21 cellular contexts compared by ENCODE assay signal in genomic region chr2:143529118-143529720, GRCh38.
DNase-seq lines count a peak whose midpoint lies in the region; ATAC-seq and TF ChIP-seq lines count a peak whose summit lies in the region.
"Had no signal": no experiment of that assay in that cellular context is flagged by ENCODE, and none has a peak within 500 bp of the region (broad histone marks: within the 10 kb centered on the region; RNA-seq: fewer than 3 reads in every experiment).

No MANE protein-coding gene starts in this region.

- CTCF ChIA-PET in activated CD4-positive, alpha-beta T cell treated with anti-CD3 and anti-CD28 coated beads for 36 hours (lab: Charles Lee) = interaction anchor here (1.2 kb wide), 1 partner anchor 279 kb away, joined by 3 read pairs; no protein-coding TSS in a partner anchor

- H3K4me1 Mint-ChIP-seq in activated CD4-positive, alpha-beta T cell treated with anti-CD3 and anti-CD28 coated beads for 36 hours = peaks cover 29% of the 10 kb centered on the region
- H3K4me1 Mint-ChIP-seq in activated naive CD8-positive, alpha-beta T cell (ENCODE audit: low read depth) = peaks cover 45% of the 10 kb centered on the region
- peaks cover 54% of the 10 kb centered on the region for H3K4me1 Mint-ChIP-seq in nephron

- no peak overlapping the region for H3K4me3 Mint-ChIP-seq in activated CD4-positive, alpha-beta T cell treated with anti-CD3 and anti-CD28 coated beads for 36 hours
- H3K4me3 Mint-ChIP-seq in activated naive CD8-positive, alpha-beta T cell = no peak overlapping the region
- H3K4me3 Mint-ChIP-seq in nephron = no peak overlapping the region
- H3K4me3 Mint-ChIP-seq: endodermal cell, neural crest cell had no signal

- intact Hi-C loops in activated CD4-positive, alpha-beta T cell treated with anti-CD3 and anti-CD28 coated beads for 36 hours (cut with DNase I, micrococcal nuclease) = no loop called here

- DNase-seq in activated CD4-positive, alpha-beta T cell treated with anti-CD3 and anti-CD28 coated beads for 36 hours = no peak
- DNase-seq in activated CD4-positive, alpha-beta T cell treated with anti-CD3 and anti-CD28 coated beads for 4 hours = no peak
- DNase-seq in RPMI8226 (no peak), glomerular visceral epithelial cell (ENCODE audit: extremely low spot score) (no peak)
- DNase-seq: activated CD4-positive, alpha-beta T cell treated with anti-CD3 and anti-CD28 coated beads, Interleukin-2, amount 50 U/mL, for 1 hour; activated T-cell treated with anti-CD3 and anti-CD28 coated beads, Interleukin-2, amount 50 U/mL, for 1 hour; C1 segment of cervical spinal cord; endodermal cell; hippocampal formation; mammary epithelial cell; MM.1S; NCI-H187 treated with DMSO at 0.1 percent for 48 hours; NCI-H510A treated with DMSO at 0.1 percent for 48 hours; PC-3; stimulated activated naive CD4-positive, alpha-beta T cell; upper lobe of left lung had no signal

- no peak for TF ChIP-seq CTCF in nephron (IDR thresholded peaks at IDR 0.05; ENCODE audit: unreplicated experiment in 3 of 3)

- no peaks in the 10 kb centered on the region for H3K27me3 Mint-ChIP-seq in activated CD4-positive, alpha-beta T cell treated with anti-CD3 and anti-CD28 coated beads for 36 hours
- H3K27me3 Mint-ChIP-seq in activated naive CD8-positive, alpha-beta T cell = no peaks in the 10 kb centered on the region
- no peaks in the 10 kb centered on the region for H3K27me3 Mint-ChIP-seq in nephron (ENCODE audit: low read depth)

- peaks cover 41% of the 10 kb centered on the region for H3K36me3 Mint-ChIP-seq in activated CD4-positive, alpha-beta T cell treated with anti-CD3 and anti-CD28 coated beads for 36 hours (ENCODE audit: low read depth)
- peaks cover 31% of the 10 kb centered on the region for H3K36me3 Mint-ChIP-seq in activated naive CD8-positive, alpha-beta T cell
- no peaks in the 10 kb centered on the region for H3K36me3 Mint-ChIP-seq in nephron (ENCODE audit: low read depth)

- peak overlapping the region; percentile 4 for H3K27ac Mint-ChIP-seq in activated CD4-positive, alpha-beta T cell treated with anti-CD3 and anti-CD28 coated beads for 36 hours
- H3K27ac Mint-ChIP-seq in activated naive CD8-positive, alpha-beta T cell = peak overlapping the region; percentile 67
- peak overlapping the region; percentile 57 to 75 (median 73) for H3K27ac Mint-ChIP-seq in nephron
- H3K27ac Mint-ChIP-seq: endodermal cell had no signal

- POLR2A ChIA-PET in activated CD4-positive, alpha-beta T cell treated with anti-CD3 and anti-CD28 coated beads for 36 hours (lab: Charles Lee) = interaction anchor here (0.6 kb wide), 1 partner anchor 350 kb away, joined by 3 read pairs; no protein-coding TSS in a partner anchor

- H3K9me3 Mint-ChIP-seq in activated CD4-positive, alpha-beta T cell treated with anti-CD3 and anti-CD28 coated beads for 36 hours (ENCODE audit: low read depth) = no peaks in the 10 kb centered on the region
- peaks cover 9% of the 10 kb centered on the region for H3K9me3 Mint-ChIP-seq in activated naive CD8-positive, alpha-beta T cell (ENCODE audit: low read depth)
- H3K9me3 Mint-ChIP-seq in nephron = no peaks in the 10 kb centered on the region
- H3K9me3 Mint-ChIP-seq: endodermal cell had no signal

- peak; percentile 51 for ATAC-seq in activated CD4-positive, alpha-beta T cell treated with anti-CD3 and anti-CD28 coated beads for 36 hours
- ATAC-seq in HG02938 (IDR thresholded peaks at IDR 0.05; ENCODE audit: unreplicated experiment) (peak; percentile 56), HG02970 (IDR thresholded peaks at IDR 0.05; ENCODE audit: low FRiP score, unreplicated experiment) (no peak)
- ATAC-seq: PC-3 had no signal

Comparison
In these comparisons a context has a peak if more than half of its experiments do, and no peak if none do; other contexts are left out.
1. H3K27ac Mint-ChIP-seq: peak in every context shown above with its lines; median percentile 73 in nephron; 67 in activated naive CD8-positive, alpha-beta T cell; 4 in activated CD4-positive, alpha-beta T cell treated with anti-CD3 and anti-CD28 coated beads for 36 hours.